8 cellular contexts compared by ENCODE assay signal in genomic region chr21:45287438-45288391, GRCh38. TPM values are rescaled to one million over a fixed set of nuclear protein-coding genes. Genes with fewer than 3 reads are reported as not detected.
DNase-seq lines count a peak whose midpoint lies in the region; ATAC-seq and TF ChIP-seq lines count a peak whose summit lies in the region.

TSS of gene POFUT2 (minus strand) at chr21:45287895. CDS start at chr21:45287871, 24 bp downstream.

- peak within 1 kb of the TSS; percentile 70 for H2AFZ ChIP-seq in trophoblast cell (ENCODE audit: insufficient read depth, low read length, poor library complexity)

- peaks cover 30% of the 10 kb centered on the region for H3K36me3 ChIP-seq in adipocyte (ENCODE audit: control insufficient read depth, insufficient read depth, low read length, severe bottlenecking)
- H3K36me3 ChIP-seq in trophoblast cell (ENCODE audit: control insufficient read depth in 1 of 2, insufficient read depth in 2 of 2, low read length in 2 of 2) = peaks cover 29 to 33% of the 10 kb centered on the region in 2 experiments
- peaks cover 0 to 33% (median 0%) of the 10 kb centered on the region in 3 donors for H3K36me3 ChIP-seq in tibial nerve

- TF ChIP-seq EP300 in tibial nerve (IDR thresholded peaks at IDR 0.05) = peak; percentile 86 to 98

- peak within 1 kb of the TSS; percentile 61 for H4K12ac ChIP-seq in trophoblast cell (ENCODE audit: low read depth, low read length)

- H3K9me3 ChIP-seq in adipocyte (ENCODE audit: control insufficient read depth, low read length) (no peaks in the 10 kb centered on the region), trophoblast cell (ENCODE audit: insufficient read depth, low read depth, low read length) (no peaks in the 10 kb centered on the region), tibial nerve (no peaks in the 10 kb centered on the region)

- peak within 1 kb of the TSS; percentile 81 for H4K8ac ChIP-seq in trophoblast cell (ENCODE audit: low read depth, low read length)

- TF ChIP-seq CTCF in GM13976 (IDR thresholded peaks at IDR 0.05; ENCODE audit: borderline replicate concordance, control extremely low read depth, extremely low read depth, insufficient read depth, missing control alignments) (no peak), tibial nerve (IDR thresholded peaks at IDR 0.05) (peak in 2 of 5 experiments; percentile 32 to 51)

- peak within 1 kb of the TSS; percentile 87 for H4K91ac ChIP-seq in trophoblast cell (ENCODE audit: low read depth, low read length)

- H3K79me2 ChIP-seq in trophoblast cell (ENCODE audit: control insufficient read depth, insufficient read depth, low read length, poor library complexity) = peaks cover 7% of the 10 kb centered on the region

- H3K9ac ChIP-seq in adipocyte (ENCODE audit: low read length) (peak within 1 kb of the TSS; percentile 88), trophoblast cell (ENCODE audit: low read length) (peak within 1 kb of the TSS; percentile 94)

- POLR2A ChIA-PET in T-cell (lab: Charles Lee) = interaction anchor here (0.6 to 1.0 kb wide), 2 partner anchors 35 to 60 kb away, joined by 3 to 4 read pairs; no protein-coding TSS in a partner anchor

- no peak within 1 kb of the TSS for H3K23ac ChIP-seq in trophoblast cell (ENCODE audit: low read length)

- H3K4ac ChIP-seq in trophoblast cell (ENCODE audit: low read depth, low read length) = peak within 1 kb of the TSS; percentile 74

- in situ Hi-C loops in GM13976 (cut with MboI; ENCODE audit: low sequenced_read_pairs, unreplicated experiment) = loop anchor here (25.0 kb wide), 1 partner anchor 325 kb away; no protein-coding TSS in a partner anchor

- DNase-seq in GM13976 (ENCODE audit: low spot score) (peak; percentile 100), NCI-H146 treated with DMSO at 0.1 percent for 48 hours (lab: John Stamatoyannopoulos, UW; ENCODE audit: unreplicated experiment) (peak; percentile 69), T-cell (peak; percentile 92 to 100 (median 97)), adipocyte (ENCODE audit: low read depth) (peak; percentile 98), Right ventricle myocardium superior (peak; percentile 98), trophoblast cell (peak; percentile 94 to 99), tibial nerve (ENCODE audit: low spot score in 2 of 2) (peak; percentile 93)

- H2BK5ac ChIP-seq in trophoblast cell (ENCODE audit: low read depth, low read length, poor library complexity) = peak within 1 kb of the TSS; percentile 60

- peak; percentile 70 to 87 for TF ChIP-seq POLR2A in tibial nerve (IDR thresholded peaks at IDR 0.05)

- no peak within 1 kb of the TSS for H2BK12ac ChIP-seq in trophoblast cell (ENCODE audit: low read length)

- peak within 1 kb of the TSS; percentile 22 for H2AK5ac ChIP-seq in trophoblast cell (ENCODE audit: low read length)

- peak within 1 kb of the TSS; percentile 82 to 88 (median 85) for H3K4me3 Mint-ChIP-seq in T-cell

- H3K4me3 ChIP-seq in adipocyte (ENCODE audit: low read length) (peak within 1 kb of the TSS; percentile 85), trophoblast cell (ENCODE audit: low read depth, low read length) (peak within 1 kb of the TSS; percentile 90), tibial nerve (peak within 1 kb of the TSS; percentile 45 to 87 (median 61))

- WGBS in trophoblast cell (ENCODE audit: extremely low coverage, insufficient coverage, insufficient read length) = no CpG with 5 or more reads among the region's 90 CpGs
- 2 to 3% methylated on average over 8 to 46 of the region's 90 CpGs for WGBS in tibial nerve, 2 donors

- H3K36me3 Mint-ChIP-seq in T-cell = peaks cover 22% of the 10 kb centered on the region

- H3K27ac ChIP-seq in trophoblast cell (ENCODE audit: low read depth, low read length) = peak within 1 kb of the TSS; percentile 74
- peak within 1 kb of the TSS; percentile 65 to 89 (median 82) for H3K27ac ChIP-seq in tibial nerve

- CTCF ChIA-PET in T-cell (lab: Charles Lee) = interaction anchor here (0.5 to 1.3 kb wide), 6 partner anchors 36 to 338 kb away, joined by 3 to 11 read pairs (median 4); no protein-coding TSS in a partner anchor

- H2BK120ac ChIP-seq in trophoblast cell (ENCODE audit: insufficient read depth, low read length, poor library complexity) = peak within 1 kb of the TSS; percentile 44

- H3K27ac Mint-ChIP-seq in T-cell = peak within 1 kb of the TSS; percentile 72 to 88

- H3K27me3 Mint-ChIP-seq in T-cell = no peaks in the 10 kb centered on the region

- intact Hi-C loops in Right ventricle myocardium superior (cut with DNase I) = no loop called here

- H3K9me3 Mint-ChIP-seq in T-cell = no peaks in the 10 kb centered on the region

- peaks cover 27 to 31% (median 28%) of the 10 kb centered on the region in 3 donors for H3K4me1 Mint-ChIP-seq in T-cell

- peak; percentile 72 for ATAC-seq in HG02870 (IDR thresholded peaks at IDR 0.05; ENCODE audit: unreplicated experiment)
- ATAC-seq in T-cell (replicated peaks in 1 of 4) = peak; percentile 86 to 88 (median 87)
- ATAC-seq in Right ventricle myocardium superior (ENCODE audit: poor library complexity) = peak; percentile 94

- peaks cover 23% of the 10 kb centered on the region for H3K4me1 ChIP-seq in adipocyte (ENCODE audit: control insufficient read depth, insufficient read depth, low read length)
- peaks cover 19 to 26% of the 10 kb centered on the region in 2 experiments for H3K4me1 ChIP-seq in trophoblast cell (ENCODE audit: control insufficient read depth in 1 of 2, insufficient read depth in 2 of 2, low read length in 2 of 2)
- peaks cover 0 to 50% (median 28%) of the 10 kb centered on the region in 4 donors for H3K4me1 ChIP-seq in tibial nerve

- H3K79me1 ChIP-seq in trophoblast cell (ENCODE audit: low read length) = peaks cover 14% of the 10 kb centered on the region

- no peaks in the 10 kb centered on the region for H3K27me3 ChIP-seq in adipocyte (replicated peaks; ENCODE audit: control insufficient read depth, insufficient read depth, low read length)
- H3K27me3 ChIP-seq in trophoblast cell (ENCODE audit: insufficient read depth, low read length) = no peaks in the 10 kb centered on the region
- H3K27me3 ChIP-seq in tibial nerve = no peaks in the 10 kb centered on the region

- peak within 1 kb of the TSS; percentile 74 for H3K18ac ChIP-seq in trophoblast cell (ENCODE audit: low read length)

- H3K14ac ChIP-seq in trophoblast cell (ENCODE audit: low read length) = peak within 1 kb of the TSS; percentile 84

- H3K4me2 ChIP-seq in trophoblast cell (ENCODE audit: low read length) = peak within 1 kb of the TSS; percentile 89

RNA-seq across cellular contexts. Expression of gene POFUT2, which starts in this region (rescaled TPM):
- total RNA-seq in T-cell = 10 to 100 TPM; 43.0 to 51.3 (median 44.6) TPM
- 15.3 TPM for total RNA-seq in Right ventricle myocardium superior
- polyA plus RNA-seq in trophoblast cell (2013) = 33.1 and 33.8 TPM in 2 replicates
- total RNA-seq in tibial nerve = 10 to 100 TPM; 19.5 to 66.3 (median 35.1) TPM

Comparison
In these comparisons a context has a peak if more than half of its experiments do, and no peak if none do; other contexts are left out.
1. Peak in every context shown above with its lines: DNase-seq, ATAC-seq, H3K4me3 ChIP-seq and H3K27ac ChIP-seq.